ENCODE assay signal across 1 cellular context in the genomic region with DNA sequence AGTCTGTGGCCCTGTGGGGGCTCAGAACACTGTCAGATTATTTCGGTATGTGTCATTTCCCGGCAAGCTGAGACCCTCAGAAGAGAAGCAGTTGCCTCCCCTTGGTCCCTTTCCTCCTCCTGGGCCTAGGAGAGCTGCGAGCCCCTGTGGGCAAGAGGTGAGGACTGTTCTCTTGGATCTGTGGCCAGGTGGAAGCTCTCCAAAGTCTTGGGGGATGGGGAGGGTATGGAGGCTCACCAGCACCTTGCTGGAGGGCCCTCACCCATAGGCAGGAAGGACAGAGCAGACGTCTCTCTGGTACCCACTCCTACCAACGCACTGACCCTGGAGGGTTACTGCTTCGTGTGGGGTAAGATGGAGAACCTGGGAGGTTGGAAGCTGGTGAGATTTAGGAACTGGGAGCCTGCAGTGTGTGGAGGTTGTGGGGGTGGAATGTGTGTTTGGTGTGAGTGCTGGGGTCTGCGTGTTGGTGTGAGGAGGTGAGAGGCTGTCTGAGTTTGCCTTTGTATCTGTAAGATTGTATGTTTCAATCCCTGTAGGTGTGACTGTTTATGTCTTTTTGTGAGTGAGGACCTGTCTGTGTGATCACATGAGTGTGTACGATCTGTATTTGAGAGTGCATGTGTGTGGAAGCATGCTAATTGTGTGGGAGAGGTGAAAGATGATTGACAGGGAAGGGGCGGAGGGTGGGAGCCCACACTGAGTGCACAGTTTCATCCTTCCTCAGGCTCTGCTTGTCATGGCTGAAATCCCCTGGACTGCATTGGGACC.
TF ChIP-seq lines count a peak whose summit lies in the region.

No MANE protein-coding gene starts in this region.

TF ChIP-seq in HEK293, 187 proteins besides CTCF, POLR2A, EP300 and RAD21 (continued from another document):
- no peak for TF ChIP-seq ZBTB49 (tag by site-specific recombination; IDR thresholded peaks at IDR 0.05; ENCODE audit: low read depth)
- TF ChIP-seq ZNF776 (tag by site-specific recombination; IDR thresholded peaks at IDR 0.05; ENCODE audit: borderline replicate concordance), result no peak
- TF ChIP-seq ZNF837 (tag by site-specific recombination; IDR thresholded peaks at IDR 0.05), result no peak
- no peak for TF ChIP-seq ZNF610 (tag by site-specific recombination; IDR thresholded peaks at IDR 0.05; ENCODE audit: borderline replicate concordance)
- no peak for TF ChIP-seq ZNF585B (tag by site-specific recombination; IDR thresholded peaks at IDR 0.05)
- TF ChIP-seq ZNF248 (tag by site-specific recombination; IDR thresholded peaks at IDR 0.05), result no peak
- TF ChIP-seq ZBTB20 (tag by site-specific recombination; IDR thresholded peaks at IDR 0.05), result no peak
- TF ChIP-seq ZBTB8A (tag by site-specific recombination; IDR thresholded peaks at IDR 0.05), result no peak
- TF ChIP-seq ZNF624 (tag by site-specific recombination; IDR thresholded peaks at IDR 0.05), result no peak
- peak; percentile 53; the same call in 1 of the 2 replicates for TF ChIP-seq ZNF600 (tag by site-specific recombination; IDR thresholded peaks at IDR 0.05)
- peak; percentile 76 for TF ChIP-seq GLIS2 (tag by site-specific recombination; IDR thresholded peaks at IDR 0.05)
- TF ChIP-seq, protein P1, sequence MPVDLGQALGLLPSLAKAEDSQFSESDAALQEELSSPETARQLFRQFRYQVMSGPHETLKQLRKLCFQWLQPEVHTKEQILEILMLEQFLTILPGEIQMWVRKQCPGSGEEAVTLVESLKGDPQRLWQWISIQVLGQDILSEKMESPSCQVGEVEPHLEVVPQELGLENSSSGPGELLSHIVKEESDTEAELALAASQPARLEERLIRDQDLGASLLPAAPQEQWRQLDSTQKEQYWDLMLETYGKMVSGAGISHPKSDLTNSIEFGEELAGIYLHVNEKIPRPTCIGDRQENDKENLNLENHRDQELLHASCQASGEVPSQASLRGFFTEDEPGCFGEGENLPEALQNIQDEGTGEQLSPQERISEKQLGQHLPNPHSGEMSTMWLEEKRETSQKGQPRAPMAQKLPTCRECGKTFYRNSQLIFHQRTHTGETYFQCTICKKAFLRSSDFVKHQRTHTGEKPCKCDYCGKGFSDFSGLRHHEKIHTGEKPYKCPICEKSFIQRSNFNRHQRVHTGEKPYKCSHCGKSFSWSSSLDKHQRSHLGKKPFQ (tag by site-specific recombination; IDR thresholded peaks at IDR 0.05), result peak; percentile 97
- TF ChIP-seq MZF1 (tag by site-specific recombination; IDR thresholded peaks at IDR 0.05; ENCODE audit: borderline replicate concordance), result no peak
- TF ChIP-seq ZNF843 (tag by site-specific recombination; IDR thresholded peaks at IDR 0.05), result no peak
- TF ChIP-seq ZNF791 (tag by site-specific recombination; IDR thresholded peaks at IDR 0.05), result no peak
- TF ChIP-seq ZIC2 (tag by site-specific recombination; IDR thresholded peaks at IDR 0.05), result no peak
- no peak for TF ChIP-seq GLI4 (tag by site-specific recombination; IDR thresholded peaks at IDR 0.05)
- TF ChIP-seq ZNF292 (tag by site-specific recombination; IDR thresholded peaks at IDR 0.05; ENCODE audit: borderline replicate concordance, low read depth), result no peak
- TF ChIP-seq ZSCAN18 (tag by site-specific recombination; IDR thresholded peaks at IDR 0.05), result no peak
- TF ChIP-seq GFI1B (tag by site-specific recombination; IDR thresholded peaks at IDR 0.05), result no peak
- TF ChIP-seq GLIS1 (tag by site-specific recombination; IDR thresholded peaks at IDR 0.05), result peak; percentile 97
- TF ChIP-seq HOXC10 (CRISPR knock-in tag; IDR thresholded peaks at IDR 0.05), result no peak
- no peak for TF ChIP-seq ZNF501 (tag by site-specific recombination; IDR thresholded peaks at IDR 0.05)
- TF ChIP-seq ZBTB7A (tag by site-specific recombination; IDR thresholded peaks at IDR 0.05; ENCODE audit: low read depth), result no peak
- no peak for TF ChIP-seq ZNF768 (tag by site-specific recombination; IDR thresholded peaks at IDR 0.05)
- TF ChIP-seq, protein P2, sequence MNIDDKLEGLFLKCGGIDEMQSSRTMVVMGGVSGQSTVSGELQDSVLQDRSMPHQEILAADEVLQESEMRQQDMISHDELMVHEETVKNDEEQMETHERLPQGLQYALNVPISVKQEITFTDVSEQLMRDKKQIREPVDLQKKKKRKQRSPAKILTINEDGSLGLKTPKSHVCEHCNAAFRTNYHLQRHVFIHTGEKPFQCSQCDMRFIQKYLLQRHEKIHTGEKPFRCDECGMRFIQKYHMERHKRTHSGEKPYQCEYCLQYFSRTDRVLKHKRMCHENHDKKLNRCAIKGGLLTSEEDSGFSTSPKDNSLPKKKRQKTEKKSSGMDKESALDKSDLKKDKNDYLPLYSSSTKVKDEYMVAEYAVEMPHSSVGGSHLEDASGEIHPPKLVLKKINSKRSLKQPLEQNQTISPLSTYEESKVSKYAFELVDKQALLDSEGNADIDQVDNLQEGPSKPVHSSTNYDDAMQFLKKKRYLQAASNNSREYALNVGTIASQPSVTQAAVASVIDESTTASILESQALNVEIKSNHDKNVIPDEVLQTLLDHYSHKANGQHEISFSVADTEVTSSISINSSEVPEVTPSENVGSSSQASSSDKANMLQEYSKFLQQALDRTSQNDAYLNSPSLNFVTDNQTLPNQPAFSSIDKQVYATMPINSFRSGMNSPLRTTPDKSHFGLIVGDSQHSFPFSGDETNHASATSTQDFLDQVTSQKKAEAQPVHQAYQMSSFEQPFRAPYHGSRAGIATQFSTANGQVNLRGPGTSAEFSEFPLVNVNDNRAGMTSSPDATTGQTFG (tag by site-specific recombination; IDR thresholded peaks at IDR 0.05; ENCODE audit: borderline replicate concordance), result no peak
- no peak for TF ChIP-seq SP3 (tag by site-specific recombination; IDR thresholded peaks at IDR 0.05)
- peak; percentile 97 for TF ChIP-seq ZFHX2 (tag by site-specific recombination; conservative IDR thresholded peaks at IDR 0.05)
- peak; percentile 96 for TF ChIP-seq EGR2 (tag by site-specific recombination; IDR thresholded peaks at IDR 0.05; ENCODE audit: low read depth)
- TF ChIP-seq SCRT1 (tag by site-specific recombination; IDR thresholded peaks at IDR 0.05; ENCODE audit: borderline replicate concordance), result no peak
